In the genomic region with DNA sequence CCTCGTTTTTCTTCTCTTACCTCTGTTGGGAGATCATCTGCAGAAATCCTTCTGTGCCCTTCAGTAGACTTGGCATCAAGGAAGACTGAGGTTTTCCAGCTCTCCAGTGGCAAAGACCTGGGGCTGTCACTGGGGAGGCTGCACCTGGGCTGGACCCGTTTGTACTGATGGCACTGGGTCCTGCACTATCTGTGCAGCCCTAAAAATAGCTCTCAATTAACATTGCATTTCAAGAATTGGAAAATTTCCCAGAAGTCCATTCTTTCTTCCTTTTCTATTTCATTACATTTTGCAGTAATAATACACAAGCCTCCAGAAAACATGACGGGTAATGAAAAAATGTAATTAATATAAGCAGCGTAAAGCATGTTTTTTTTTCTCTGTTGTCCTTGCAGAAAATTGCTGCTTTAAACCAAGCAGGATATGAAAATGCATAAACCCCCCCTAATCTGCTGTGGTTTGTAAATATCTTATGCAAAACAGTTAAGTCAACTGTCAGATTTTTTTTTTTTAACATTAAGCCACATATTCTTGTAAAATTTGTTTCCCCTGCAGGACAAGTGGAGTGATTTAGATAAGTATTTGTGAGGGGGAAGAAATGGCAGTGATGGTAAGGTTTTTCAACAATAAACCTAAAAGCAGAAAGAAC, we compare ENCODE assay signal across 1 cellular context.
TF ChIP-seq lines count a peak whose summit lies in the region.

No MANE protein-coding gene starts in this region.

TF ChIP-seq in SK-N-SH treated with all-trans-retinoic acid at 6 μM for 48 hours, 23 proteins besides CTCF, POLR2A, EP300 and RAD21 (continued from another document):
- TF ChIP-seq, protein P1, sequence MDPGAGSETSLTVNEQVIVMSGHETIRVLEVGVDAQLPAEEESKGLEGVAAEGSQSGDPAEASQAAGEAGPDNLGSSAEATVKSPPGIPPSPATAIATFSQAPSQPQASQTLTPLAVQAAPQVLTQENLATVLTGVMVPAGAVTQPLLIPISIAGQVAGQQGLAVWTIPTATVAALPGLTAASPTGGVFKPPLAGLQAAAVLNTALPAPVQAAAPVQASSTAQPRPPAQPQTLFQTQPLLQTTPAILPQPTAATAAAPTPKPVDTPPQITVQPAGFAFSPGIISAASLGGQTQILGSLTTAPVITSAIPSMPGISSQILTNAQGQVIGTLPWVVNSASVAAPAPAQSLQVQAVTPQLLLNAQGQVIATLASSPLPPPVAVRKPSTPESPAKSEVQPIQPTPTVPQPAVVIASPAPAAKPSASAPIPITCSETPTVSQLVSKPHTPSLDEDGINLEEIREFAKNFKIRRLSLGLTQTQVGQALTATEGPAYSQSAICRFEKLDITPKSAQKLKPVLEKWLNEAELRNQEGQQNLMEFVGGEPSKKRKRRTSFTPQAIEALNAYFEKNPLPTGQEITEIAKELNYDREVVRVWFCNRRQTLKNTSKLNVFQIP (CRISPR knock-in tag; IDR thresholded peaks at IDR 0.05; ENCODE audit: borderline replicate concordance, low read depth): no peak
- TF ChIP-seq ZC3H10 (CRISPR knock-in tag; IDR thresholded peaks at IDR 0.05) (no peak), ISL1 (CRISPR knock-in tag; IDR thresholded peaks at IDR 0.05) (peak; percentile 61; the same call in 1 of the 2 replicates)
